In the genomic region with DNA sequence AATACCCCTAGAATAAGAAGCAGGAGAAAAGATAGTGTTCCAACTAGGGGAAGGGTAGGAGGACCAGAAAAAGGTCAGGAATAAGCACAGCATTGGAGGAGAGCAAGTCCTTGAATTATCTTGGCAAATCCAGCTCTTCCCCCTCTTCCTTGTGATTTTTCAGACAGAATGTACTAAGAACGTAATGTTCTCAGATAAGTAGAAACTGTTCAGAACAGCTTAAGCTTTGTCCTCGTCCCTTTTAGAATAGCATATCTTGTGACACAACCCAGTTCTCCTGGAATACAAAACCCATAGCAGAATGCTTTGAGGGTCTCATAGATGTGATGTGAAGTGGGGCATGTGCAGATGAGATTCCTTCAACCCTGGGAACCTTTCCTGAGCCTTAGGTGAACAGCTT, we compare ENCODE assay signal across 34 cellular contexts.
"Had no signal": no experiment of that assay in that cellular context is flagged by ENCODE, and none has a peak within 500 bp of the region (broad histone marks: within the 10 kb centered on the region; RNA-seq: fewer than 3 reads in every experiment).

No MANE protein-coding gene starts in this region.

- H3K27ac ChIP-seq: KMS-11 had no signal

- H3K4me3 ChIP-seq: MG63 had no signal

- DNase-seq: Karpas-422, Kasumi-1, KG1, MG63, MM.1S, MV-4-11, NCI-H1048, NCI-H1092, NCI-H1092 treated with DMSO at 0.1 percent for 48 hours, NCI-H1105, NCI-H1105 treated with DMSO at 0.1 percent for 48 hours, NCI-H1417, NCI-H1417 treated with DMSO at 0.1 percent for 48 hours, NCI-H1436, NCI-H1436 treated with DMSO at 0.1 percent for 48 hours, NCI-H146, NCI-H1694, NCI-H1694 treated with DMSO at 0.1 percent for 48 hours, NCI-H187, NCI-H187 treated with DMSO at 0.1 percent for 48 hours, NCI-H1930, NCI-H2029, NCI-H2029 treated with DMSO at 0.1 percent for 48 hours, NCI-H2081, NCI-H2081 treated with DMSO at 0.1 percent for 48 hours, NCI-H2107, NCI-H2171, NCI-H2171 treated with DMSO at 0.1 percent for 48 hours, NCI-H2227 treated with DMSO at 0.1 percent for 48 hours, NCI-H226, NCI-H345, NCI-H446, NCI-H446 treated with DMSO at 0.1 percent for 48 hours had no signal

- H3K27me3 ChIP-seq: MG63 had no signal

- H3K36me3 ChIP-seq: MG63 had no signal

- H3K9me3 ChIP-seq: MG63 had no signal
